In the genomic region with DNA sequence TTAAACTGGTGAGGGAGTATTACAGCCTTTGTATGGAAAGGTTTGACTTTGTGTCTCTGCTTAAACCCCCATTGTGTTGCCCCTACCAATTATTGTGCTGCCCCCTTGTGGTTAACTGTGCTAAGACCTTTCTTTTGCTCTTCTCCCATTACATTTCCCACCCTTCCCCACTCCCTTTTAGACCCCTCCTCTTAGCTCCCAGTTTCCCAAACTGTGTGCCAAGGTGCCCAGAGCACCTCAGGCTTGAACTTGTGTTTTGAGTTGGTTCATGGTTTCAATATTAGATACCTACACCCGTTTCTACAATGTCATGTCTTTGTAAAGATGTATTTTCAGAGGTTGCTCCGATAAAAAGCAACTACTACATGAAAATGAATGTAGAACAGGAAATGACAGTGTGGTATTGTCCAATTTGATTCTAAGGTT, we compare ENCODE assay signal across 1 cellular context.
TF ChIP-seq lines count a peak whose summit lies in the region.

No MANE protein-coding gene starts in this region.

TF ChIP-seq in K562, 482 proteins besides CTCF, POLR2A, EP300 and RAD21 (continued from another document):
- TF ChIP-seq, protein P1, sequence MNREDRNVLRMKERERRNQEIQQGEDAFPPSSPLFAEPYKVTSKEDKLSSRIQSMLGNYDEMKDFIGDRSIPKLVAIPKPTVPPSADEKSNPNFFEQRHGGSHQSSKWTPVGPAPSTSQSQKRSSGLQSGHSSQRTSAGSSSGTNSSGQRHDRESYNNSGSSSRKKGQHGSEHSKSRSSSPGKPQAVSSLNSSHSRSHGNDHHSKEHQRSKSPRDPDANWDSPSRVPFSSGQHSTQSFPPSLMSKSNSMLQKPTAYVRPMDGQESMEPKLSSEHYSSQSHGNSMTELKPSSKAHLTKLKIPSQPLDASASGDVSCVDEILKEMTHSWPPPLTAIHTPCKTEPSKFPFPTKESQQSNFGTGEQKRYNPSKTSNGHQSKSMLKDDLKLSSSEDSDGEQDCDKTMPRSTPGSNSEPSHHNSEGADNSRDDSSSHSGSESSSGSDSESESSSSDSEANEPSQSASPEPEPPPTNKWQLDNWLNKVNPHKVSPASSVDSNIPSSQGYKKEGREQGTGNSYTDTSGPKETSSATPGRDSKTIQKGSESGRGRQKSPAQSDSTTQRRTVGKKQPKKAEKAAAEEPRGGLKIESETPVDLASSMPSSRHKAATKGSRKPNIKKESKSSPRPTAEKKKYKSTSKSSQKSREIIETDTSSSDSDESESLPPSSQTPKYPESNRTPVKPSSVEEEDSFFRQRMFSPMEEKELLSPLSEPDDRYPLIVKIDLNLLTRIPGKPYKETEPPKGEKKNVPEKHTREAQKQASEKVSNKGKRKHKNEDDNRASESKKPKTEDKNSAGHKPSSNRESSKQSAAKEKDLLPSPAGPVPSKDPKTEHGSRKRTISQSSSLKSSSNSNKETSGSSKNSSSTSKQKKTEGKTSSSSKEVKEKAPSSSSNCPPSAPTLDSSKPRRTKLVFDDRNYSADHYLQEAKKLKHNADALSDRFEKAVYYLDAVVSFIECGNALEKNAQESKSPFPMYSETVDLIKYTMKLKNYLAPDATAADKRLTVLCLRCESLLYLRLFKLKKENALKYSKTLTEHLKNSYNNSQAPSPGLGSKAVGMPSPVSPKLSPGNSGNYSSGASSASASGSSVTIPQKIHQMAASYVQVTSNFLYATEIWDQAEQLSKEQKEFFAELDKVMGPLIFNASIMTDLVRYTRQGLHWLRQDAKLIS (CRISPR knock-in tag; IDR thresholded peaks at IDR 0.05), result no peak
- no peak for TF ChIP-seq CSDE1 (IDR thresholded peaks at IDR 0.05)
- TF ChIP-seq, protein P2, sequence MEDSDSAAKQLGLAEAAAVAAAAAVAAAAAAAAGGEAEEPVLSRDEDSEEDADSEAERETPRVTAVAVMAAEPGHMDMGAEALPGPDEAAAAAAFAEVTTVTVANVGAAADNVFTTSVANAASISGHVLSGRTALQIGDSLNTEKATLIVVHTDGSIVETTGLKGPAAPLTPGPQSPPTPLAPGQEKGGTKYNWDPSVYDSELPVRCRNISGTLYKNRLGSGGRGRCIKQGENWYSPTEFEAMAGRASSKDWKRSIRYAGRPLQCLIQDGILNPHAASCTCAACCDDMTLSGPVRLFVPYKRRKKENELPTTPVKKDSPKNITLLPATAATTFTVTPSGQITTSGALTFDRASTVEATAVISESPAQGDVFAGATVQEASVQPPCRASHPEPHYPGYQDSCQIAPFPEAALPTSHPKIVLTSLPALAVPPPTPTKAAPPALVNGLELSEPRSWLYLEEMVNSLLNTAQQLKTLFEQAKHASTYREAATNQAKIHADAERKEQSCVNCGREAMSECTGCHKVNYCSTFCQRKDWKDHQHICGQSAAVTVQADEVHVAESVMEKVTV (CRISPR knock-in tag; IDR thresholded peaks at IDR 0.05), result 0 out of 2 replicates have a peak, but pooled peaks have one; percentile 11
- TF ChIP-seq, protein P3, sequence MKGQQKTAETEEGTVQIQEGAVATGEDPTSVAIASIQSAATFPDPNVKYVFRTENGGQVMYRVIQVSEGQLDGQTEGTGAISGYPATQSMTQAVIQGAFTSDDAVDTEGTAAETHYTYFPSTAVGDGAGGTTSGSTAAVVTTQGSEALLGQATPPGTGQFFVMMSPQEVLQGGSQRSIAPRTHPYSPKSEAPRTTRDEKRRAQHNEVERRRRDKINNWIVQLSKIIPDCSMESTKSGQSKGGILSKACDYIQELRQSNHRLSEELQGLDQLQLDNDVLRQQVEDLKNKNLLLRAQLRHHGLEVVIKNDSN (CRISPR knock-in tag; IDR thresholded peaks at IDR 0.05), result no peak
- peak; percentile 41; the same call in 1 of the 2 replicates for TF ChIP-seq ARID1B (IDR thresholded peaks at IDR 0.05)
- TF ChIP-seq, protein P4, sequence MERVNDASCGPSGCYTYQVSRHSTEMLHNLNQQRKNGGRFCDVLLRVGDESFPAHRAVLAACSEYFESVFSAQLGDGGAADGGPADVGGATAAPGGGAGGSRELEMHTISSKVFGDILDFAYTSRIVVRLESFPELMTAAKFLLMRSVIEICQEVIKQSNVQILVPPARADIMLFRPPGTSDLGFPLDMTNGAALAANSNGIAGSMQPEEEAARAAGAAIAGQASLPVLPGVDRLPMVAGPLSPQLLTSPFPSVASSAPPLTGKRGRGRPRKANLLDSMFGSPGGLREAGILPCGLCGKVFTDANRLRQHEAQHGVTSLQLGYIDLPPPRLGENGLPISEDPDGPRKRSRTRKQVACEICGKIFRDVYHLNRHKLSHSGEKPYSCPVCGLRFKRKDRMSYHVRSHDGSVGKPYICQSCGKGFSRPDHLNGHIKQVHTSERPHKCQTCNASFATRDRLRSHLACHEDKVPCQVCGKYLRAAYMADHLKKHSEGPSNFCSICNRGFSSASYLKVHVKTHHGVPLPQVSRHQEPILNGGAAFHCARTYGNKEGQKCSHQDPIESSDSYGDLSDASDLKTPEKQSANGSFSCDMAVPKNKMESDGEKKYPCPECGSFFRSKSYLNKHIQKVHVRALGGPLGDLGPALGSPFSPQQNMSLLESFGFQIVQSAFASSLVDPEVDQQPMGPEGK (CRISPR knock-in tag; IDR thresholded peaks at IDR 0.05; ENCODE audit: borderline replicate concordance), result no peak
- TF ChIP-seq NCOA6 (IDR thresholded peaks at IDR 0.05), result no peak
- no peak for TF ChIP-seq RFX7 (CRISPR knock-in tag; IDR thresholded peaks at IDR 0.05)
- TF ChIP-seq, protein P5, sequence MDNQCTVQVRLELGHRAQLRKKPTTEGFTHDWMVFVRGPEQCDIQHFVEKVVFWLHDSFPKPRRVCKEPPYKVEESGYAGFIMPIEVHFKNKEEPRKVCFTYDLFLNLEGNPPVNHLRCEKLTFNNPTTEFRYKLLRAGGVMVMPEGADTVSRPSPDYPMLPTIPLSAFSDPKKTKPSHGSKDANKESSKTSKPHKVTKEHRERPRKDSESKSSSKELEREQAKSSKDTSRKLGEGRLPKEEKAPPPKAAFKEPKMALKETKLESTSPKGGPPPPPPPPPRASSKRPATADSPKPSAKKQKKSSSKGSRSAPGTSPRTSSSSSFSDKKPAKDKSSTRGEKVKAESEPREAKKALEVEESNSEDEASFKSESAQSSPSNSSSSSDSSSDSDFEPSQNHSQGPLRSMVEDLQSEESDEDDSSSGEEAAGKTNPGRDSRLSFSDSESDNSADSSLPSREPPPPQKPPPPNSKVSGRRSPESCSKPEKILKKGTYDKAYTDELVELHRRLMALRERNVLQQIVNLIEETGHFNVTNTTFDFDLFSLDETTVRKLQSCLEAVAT (IDR thresholded peaks at IDR 0.05), result peak; percentile 57 to 70; a peak in 2 of 4 replicates
- no peak for TF ChIP-seq SMARCB1 (IDR thresholded peaks at IDR 0.05; ENCODE audit: insufficient read length, low read depth)
- TF ChIP-seq ARNT (IDR thresholded peaks at IDR 0.05), result peak in 1 of 2 experiments; percentile 50; a peak in 1 of 4 replicates
- no peak for TF ChIP-seq COPS2 (conservative IDR thresholded peaks at IDR 0.05)
- 0 out of 2 replicates have a peak, but pooled peaks have one; percentile 31 for TF ChIP-seq MTA3 (IDR thresholded peaks at IDR 0.05; ENCODE audit: borderline replicate concordance)
- TF ChIP-seq TBL1XR1 (IDR thresholded peaks at IDR 0.05; ENCODE audit: low read length in 2 of 2), result no peak
- no peak for TF ChIP-seq NFYB (IDR thresholded peaks at IDR 0.05; ENCODE audit: extremely low read depth, insufficient read length)
- no peak for TF ChIP-seq MCM5 (IDR thresholded peaks at IDR 0.05; ENCODE audit: low read depth)
- TF ChIP-seq SMC3 (conservative IDR thresholded peaks at IDR 0.05; ENCODE audit: insufficient read depth, low read depth, low read length), result peak; percentile 18; the same call in 1 of the 2 replicates
- no peak for TF ChIP-seq ZNF696 (CRISPR knock-in tag; conservative IDR thresholded peaks at IDR 0.05)
- TF ChIP-seq ETV6 (IDR thresholded peaks at IDR 0.05; ENCODE audit: borderline replicate concordance in 1 of 2, low read depth in 2 of 2, low read length in 1 of 2), result no peak
- TF ChIP-seq ETV6 (CRISPR knock-in tag; IDR thresholded peaks at IDR 0.05; ENCODE audit: borderline replicate concordance), result no peak
- TF ChIP-seq, protein P6, sequence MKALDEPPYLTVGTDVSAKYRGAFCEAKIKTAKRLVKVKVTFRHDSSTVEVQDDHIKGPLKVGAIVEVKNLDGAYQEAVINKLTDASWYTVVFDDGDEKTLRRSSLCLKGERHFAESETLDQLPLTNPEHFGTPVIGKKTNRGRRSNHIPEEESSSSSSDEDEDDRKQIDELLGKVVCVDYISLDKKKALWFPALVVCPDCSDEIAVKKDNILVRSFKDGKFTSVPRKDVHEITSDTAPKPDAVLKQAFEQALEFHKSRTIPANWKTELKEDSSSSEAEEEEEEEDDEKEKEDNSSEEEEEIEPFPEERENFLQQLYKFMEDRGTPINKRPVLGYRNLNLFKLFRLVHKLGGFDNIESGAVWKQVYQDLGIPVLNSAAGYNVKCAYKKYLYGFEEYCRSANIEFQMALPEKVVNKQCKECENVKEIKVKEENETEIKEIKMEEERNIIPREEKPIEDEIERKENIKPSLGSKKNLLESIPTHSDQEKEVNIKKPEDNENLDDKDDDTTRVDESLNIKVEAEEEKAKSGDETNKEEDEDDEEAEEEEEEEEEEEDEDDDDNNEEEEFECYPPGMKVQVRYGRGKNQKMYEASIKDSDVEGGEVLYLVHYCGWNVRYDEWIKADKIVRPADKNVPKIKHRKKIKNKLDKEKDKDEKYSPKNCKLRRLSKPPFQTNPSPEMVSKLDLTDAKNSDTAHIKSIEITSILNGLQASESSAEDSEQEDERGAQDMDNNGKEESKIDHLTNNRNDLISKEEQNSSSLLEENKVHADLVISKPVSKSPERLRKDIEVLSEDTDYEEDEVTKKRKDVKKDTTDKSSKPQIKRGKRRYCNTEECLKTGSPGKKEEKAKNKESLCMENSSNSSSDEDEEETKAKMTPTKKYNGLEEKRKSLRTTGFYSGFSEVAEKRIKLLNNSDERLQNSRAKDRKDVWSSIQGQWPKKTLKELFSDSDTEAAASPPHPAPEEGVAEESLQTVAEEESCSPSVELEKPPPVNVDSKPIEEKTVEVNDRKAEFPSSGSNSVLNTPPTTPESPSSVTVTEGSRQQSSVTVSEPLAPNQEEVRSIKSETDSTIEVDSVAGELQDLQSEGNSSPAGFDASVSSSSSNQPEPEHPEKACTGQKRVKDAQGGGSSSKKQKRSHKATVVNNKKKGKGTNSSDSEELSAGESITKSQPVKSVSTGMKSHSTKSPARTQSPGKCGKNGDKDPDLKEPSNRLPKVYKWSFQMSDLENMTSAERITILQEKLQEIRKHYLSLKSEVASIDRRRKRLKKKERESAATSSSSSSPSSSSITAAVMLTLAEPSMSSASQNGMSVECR (CRISPR knock-in tag; IDR thresholded peaks at IDR 0.05), result 0 out of 2 replicates have a peak, but pooled peaks have one; percentile 40
- TF ChIP-seq ZNF239 (CRISPR knock-in tag; IDR thresholded peaks at IDR 0.05), result no peak
- TF ChIP-seq ELF2 (CRISPR knock-in tag; IDR thresholded peaks at IDR 0.05), result no peak
- 0 out of 2 replicates have a peak, but pooled peaks have one; percentile 57 for TF ChIP-seq EHMT2 (IDR thresholded peaks at IDR 0.05)
- TF ChIP-seq RB1 (IDR thresholded peaks at IDR 0.05; ENCODE audit: low read depth), result peak; percentile 22; the same call in 1 of the 2 replicates
- no peak for TF ChIP-seq HNRNPL (IDR thresholded peaks at IDR 0.05; ENCODE audit: low read depth, low read length)
- 0 out of 2 replicates have a peak, but pooled peaks have one; percentile 56 for TF ChIP-seq THRAP3 (IDR thresholded peaks at IDR 0.05; ENCODE audit: borderline replicate concordance)
- peak; percentile 22; the same call in 1 of the 2 replicates for TF ChIP-seq EP400 (IDR thresholded peaks at IDR 0.05)
- TF ChIP-seq BMI1 (IDR thresholded peaks at IDR 0.05; ENCODE audit: low read length), result no peak
- TF ChIP-seq, protein P7, sequence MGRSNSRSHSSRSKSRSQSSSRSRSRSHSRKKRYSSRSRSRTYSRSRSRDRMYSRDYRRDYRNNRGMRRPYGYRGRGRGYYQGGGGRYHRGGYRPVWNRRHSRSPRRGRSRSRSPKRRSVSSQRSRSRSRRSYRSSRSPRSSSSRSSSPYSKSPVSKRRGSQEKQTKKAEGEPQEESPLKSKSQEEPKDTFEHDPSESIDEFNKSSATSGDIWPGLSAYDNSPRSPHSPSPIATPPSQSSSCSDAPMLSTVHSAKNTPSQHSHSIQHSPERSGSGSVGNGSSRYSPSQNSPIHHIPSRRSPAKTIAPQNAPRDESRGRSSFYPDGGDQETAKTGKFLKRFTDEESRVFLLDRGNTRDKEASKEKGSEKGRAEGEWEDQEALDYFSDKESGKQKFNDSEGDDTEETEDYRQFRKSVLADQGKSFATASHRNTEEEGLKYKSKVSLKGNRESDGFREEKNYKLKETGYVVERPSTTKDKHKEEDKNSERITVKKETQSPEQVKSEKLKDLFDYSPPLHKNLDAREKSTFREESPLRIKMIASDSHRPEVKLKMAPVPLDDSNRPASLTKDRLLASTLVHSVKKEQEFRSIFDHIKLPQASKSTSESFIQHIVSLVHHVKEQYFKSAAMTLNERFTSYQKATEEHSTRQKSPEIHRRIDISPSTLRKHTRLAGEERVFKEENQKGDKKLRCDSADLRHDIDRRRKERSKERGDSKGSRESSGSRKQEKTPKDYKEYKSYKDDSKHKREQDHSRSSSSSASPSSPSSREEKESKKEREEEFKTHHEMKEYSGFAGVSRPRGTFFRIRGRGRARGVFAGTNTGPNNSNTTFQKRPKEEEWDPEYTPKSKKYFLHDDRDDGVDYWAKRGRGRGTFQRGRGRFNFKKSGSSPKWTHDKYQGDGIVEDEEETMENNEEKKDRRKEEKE (IDR thresholded peaks at IDR 0.05; ENCODE audit: borderline replicate concordance in 1 of 2, control insufficient read depth in 1 of 2, low read depth in 2 of 2, low read length in 1 of 2), result no peak
- no peak for TF ChIP-seq E2F3 (CRISPR knock-in tag; IDR thresholded peaks at IDR 0.05)
- TF ChIP-seq XRCC5 (IDR thresholded peaks at IDR 0.05; ENCODE audit: low read depth, low read length), result no peak
- no peak for TF ChIP-seq DACH1 (IDR thresholded peaks at IDR 0.05; ENCODE audit: partially characterized antibody)
